In the genomic region with DNA sequence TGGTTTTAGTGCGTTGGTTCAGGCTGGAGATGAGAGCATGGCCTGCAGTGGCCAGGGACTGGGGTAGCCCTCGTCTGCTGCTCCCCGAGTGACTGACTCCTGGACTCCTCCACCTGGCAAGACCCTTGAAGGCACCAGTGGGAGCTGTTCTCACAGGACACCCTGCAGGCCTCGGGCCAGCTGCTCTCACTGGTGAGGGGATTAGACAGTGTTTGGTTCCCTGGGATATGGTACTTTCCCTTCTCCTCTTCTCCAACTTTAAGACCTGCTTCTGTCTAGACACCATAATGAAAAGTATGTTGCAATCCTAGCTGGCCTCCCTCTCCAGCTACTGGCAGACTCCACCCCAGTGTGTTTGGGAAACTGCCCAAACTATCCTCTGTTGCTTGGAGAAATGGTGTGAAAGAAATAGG, we compare ENCODE assay signal across 17 cellular contexts.
DNase-seq lines count a peak whose midpoint lies in the region; TF ChIP-seq lines count a peak whose summit lies in the region.
"Had no signal": no experiment of that assay in that cellular context is flagged by ENCODE, and none has a peak within 500 bp of the region (broad histone marks: within the 10 kb centered on the region; RNA-seq: fewer than 3 reads in every experiment).

No MANE protein-coding gene starts in this region.

- no peaks in the 10 kb centered on the region for H3K4me1 ChIP-seq in prostate gland (replicated peaks)

- no peak overlapping the region for H3K4me3 ChIP-seq in prostate gland
- H3K4me3 ChIP-seq: cardiac muscle cell, GM23338 had no signal

- in situ Hi-C loops in G401 (cut with HindIII; ENCODE audit: low sequenced_read_pairs): no loop called here

- no peaks in the 10 kb centered on the region for H3K27me3 ChIP-seq in prostate gland (replicated peaks; ENCODE audit: insufficient read depth)
- H3K27me3 ChIP-seq: cardiac muscle cell had no signal

- TF ChIP-seq CTCF in RWPE1 (conservative IDR thresholded peaks at IDR 0.05; ENCODE audit: low read depth) (no peak), prostate gland (IDR thresholded peaks at IDR 0.05) (no peak)

- intact Hi-C loops in prostate gland (cut with DNase I): no loop called here

- H3K36me3 ChIP-seq in prostate gland: no peaks in the 10 kb centered on the region
- H3K36me3 ChIP-seq: cardiac muscle cell had no signal

- peak overlapping the region; percentile 45; the same call in 1 of the 2 replicates for H3K27ac ChIP-seq in RWPE1
- no peak overlapping the region for H3K27ac ChIP-seq in prostate gland
- H3K27ac ChIP-seq: cardiac muscle cell, VCaP had no signal

- POLR2A ChIA-PET in RWPE1 (lab: Yijun Ruan, JAX; ENCODE audit: low non-redundant PET): no interaction called here

- peak; percentile 61 for DNase-seq in G401 (ENCODE audit: low spot score)
- DNase-seq in RWPE1 (ENCODE audit: low spot score): no peak
- DNase-seq in globus pallidus (ENCODE audit: low spot score): peak; percentile 52
- peak; percentile 67 for DNase-seq in prostate gland (ENCODE audit: low spot score)
- no peak for DNase-seq in superior temporal gyrus (ENCODE audit: extremely low spot score)
- DNase-seq in activated CD4-positive, alpha-beta T cell treated with anti-CD3 and anti-CD28 coated beads, Interleukin-2, amount 50 U/mL, for 1 hour: no peak
- no peak for DNase-seq in occipital lobe (lab: John Stamatoyannopoulos, UW)
- DNase-seq in activated CD4-positive, alpha-beta T cell treated with anti-CD3 and anti-CD28 coated beads, Interleukin-2, amount 50 U/mL, for 48 hours: no peak
- DNase-seq: activated T-cell treated with anti-CD3 and anti-CD28 coated beads, Interleukin-2, amount 50 U/mL, for 4 hours; CD8-positive, alpha-beta memory T cell; erythroblast; NCI-H1930; stimulated activated CD4-positive, alpha-beta T cell treated with anti-CD3 and anti-CD28 coated beads, Interleukin-2, amount 100 ng/mL, for 48 hours; stimulated activated naive CD8-positive, alpha-beta T cell treated with anti-CD3 and anti-CD28 coated beads, Interleukin-15, Interleukin-2, amounts not matched to agents 100 U/mL and 50 U/mL, for 24 hours had no signal

- CTCF ChIA-PET in RWPE1 (lab: Yijun Ruan, JAX): interaction anchor here (0.6 kb wide), 1 partner anchor 156 kb away, joined by 3 read pairs; no protein-coding TSS in a partner anchor

- H3K9me3 ChIP-seq in prostate gland: no peaks in the 10 kb centered on the region

- no peak for TF ChIP-seq POLR2A in prostate gland (IDR thresholded peaks at IDR 0.05)

- 59% methylated on average over 4 of the region's 4 CpGs for WGBS in prostate gland

Comparison
In these comparisons a context has a peak if more than half of its experiments do, and no peak if none do; other contexts are left out.
1. DNase-seq: peak in G401 (single experiment), globus pallidus (single experiment) and prostate gland (single experiment); none in RWPE1 (single experiment), superior temporal gyrus (single experiment), activated CD4-positive, alpha-beta T cell treated with anti-CD3 and anti-CD28 coated beads, Interleukin-2, amount 50 U/mL, for 1 hour (single experiment), occipital lobe (single experiment) and activated CD4-positive, alpha-beta T cell treated with anti-CD3 and anti-CD28 coated beads, Interleukin-2, amount 50 U/mL, for 48 hours (0 of 2).